ENCODE assay signal across 1 cellular context in genomic region chr6:106085984-106086832, GRCh38.
TF ChIP-seq lines count a peak whose summit lies in the region.

PRDM1 (plus strand) TSS chr6:106086336; CDS start chr6:106086554, 218 bp downstream.

TF ChIP-seq in K562, 482 proteins besides CTCF, POLR2A, EP300 and RAD21 (continued from another document and continues in another):
- TF ChIP-seq ZBTB26 (CRISPR knock-in tag; IDR thresholded peaks at IDR 0.05) (no peak), HIVEP1 (CRISPR knock-in tag; IDR thresholded peaks at IDR 0.05) (no peak), FOXA3 (CRISPR knock-in tag; conservative IDR thresholded peaks at IDR 0.05 in 1 of 2, IDR thresholded peaks at IDR 0.05 in 1 of 2) (0 out of 4 replicates have a peak, but pooled peaks of 1 of the 2 experiments have one; percentile 47), ETV5 (CRISPR knock-in tag; IDR thresholded peaks at IDR 0.05; ENCODE audit: low read depth) (peak; percentile 21; the same call in 1 of the 2 replicates), HMGN3 (IDR thresholded peaks at IDR 0.05; ENCODE audit: borderline replicate concordance, extremely low read depth, insufficient read length, low read depth, low read length) (peak; percentile 47), ZNF174 (CRISPR knock-in tag; IDR thresholded peaks at IDR 0.05) (no peak), RFX7 (CRISPR knock-in tag; IDR thresholded peaks at IDR 0.05) (no peak), FOXO4 (CRISPR knock-in tag; IDR thresholded peaks at IDR 0.05) (no peak), EGR1 (conservative IDR thresholded peaks at IDR 0.05) (no peak), ZFP30 (CRISPR knock-in tag; IDR thresholded peaks at IDR 0.05; ENCODE audit: borderline replicate concordance) (no peak), MXI1 (IDR thresholded peaks at IDR 0.05; ENCODE audit: low read depth, low read length) (no peak), BCLAF1 (IDR thresholded peaks at IDR 0.05; ENCODE audit: borderline replicate concordance in 1 of 2, control insufficient read depth in 1 of 2, low read depth in 2 of 2, low read length in 1 of 2) (peak in 1 of 2 experiments; percentile 10; a peak in 1 of 4 replicates), HNRNPK (IDR thresholded peaks at IDR 0.05; ENCODE audit: low read depth, low read length, poor library complexity, severe bottlenecking) (no peak), DNMT1 (IDR thresholded peaks at IDR 0.05) (no peak), HDAC8 (tag; IDR thresholded peaks at IDR 0.05) (no peak), MCM3 (IDR thresholded peaks at IDR 0.05) (no peak), HNRNPL (IDR thresholded peaks at IDR 0.05; ENCODE audit: low read depth, low read length) (no peak), LCOR (CRISPR knock-in tag; IDR thresholded peaks at IDR 0.05) (peak; percentile 53; the same call in 1 of the 2 replicates), GABPB2 (CRISPR knock-in tag; conservative IDR thresholded peaks at IDR 0.05) (no peak), THRB (CRISPR knock-in tag; conservative IDR thresholded peaks at IDR 0.05) (no peak), ZNF561 (CRISPR knock-in tag; conservative IDR thresholded peaks at IDR 0.05) (no peak), ZNF232 (CRISPR knock-in tag; IDR thresholded peaks at IDR 0.05) (no peak), NCOA1 (IDR thresholded peaks at IDR 0.05; ENCODE audit: low read depth) (no peak), TAL1 (IDR thresholded peaks at IDR 0.05) (no peak), KDM4B (IDR thresholded peaks at IDR 0.05; ENCODE audit: borderline replicate concordance in 2 of 2, low read depth in 1 of 2) (no peak), NFE2 (IDR thresholded peaks at IDR 0.05; ENCODE audit: low read depth) (no peak), KDM5B (IDR thresholded peaks at IDR 0.05; ENCODE audit: insufficient replicate concordance, low read depth, low read length) (no peak), MEF2D (tag; conservative IDR thresholded peaks at IDR 0.05; ENCODE audit: low read depth) (no peak), ZNF79 (CRISPR knock-in tag; IDR thresholded peaks at IDR 0.05; ENCODE audit: low read depth) (no peak)
- TF ChIP-seq, protein P1, sequence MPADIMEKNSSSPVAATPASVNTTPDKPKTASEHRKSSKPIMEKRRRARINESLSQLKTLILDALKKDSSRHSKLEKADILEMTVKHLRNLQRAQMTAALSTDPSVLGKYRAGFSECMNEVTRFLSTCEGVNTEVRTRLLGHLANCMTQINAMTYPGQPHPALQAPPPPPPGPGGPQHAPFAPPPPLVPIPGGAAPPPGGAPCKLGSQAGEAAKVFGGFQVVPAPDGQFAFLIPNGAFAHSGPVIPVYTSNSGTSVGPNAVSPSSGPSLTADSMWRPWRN (IDR thresholded peaks at IDR 0.05; ENCODE audit: low read depth) = no peak
- TF ChIP-seq, protein P2, sequence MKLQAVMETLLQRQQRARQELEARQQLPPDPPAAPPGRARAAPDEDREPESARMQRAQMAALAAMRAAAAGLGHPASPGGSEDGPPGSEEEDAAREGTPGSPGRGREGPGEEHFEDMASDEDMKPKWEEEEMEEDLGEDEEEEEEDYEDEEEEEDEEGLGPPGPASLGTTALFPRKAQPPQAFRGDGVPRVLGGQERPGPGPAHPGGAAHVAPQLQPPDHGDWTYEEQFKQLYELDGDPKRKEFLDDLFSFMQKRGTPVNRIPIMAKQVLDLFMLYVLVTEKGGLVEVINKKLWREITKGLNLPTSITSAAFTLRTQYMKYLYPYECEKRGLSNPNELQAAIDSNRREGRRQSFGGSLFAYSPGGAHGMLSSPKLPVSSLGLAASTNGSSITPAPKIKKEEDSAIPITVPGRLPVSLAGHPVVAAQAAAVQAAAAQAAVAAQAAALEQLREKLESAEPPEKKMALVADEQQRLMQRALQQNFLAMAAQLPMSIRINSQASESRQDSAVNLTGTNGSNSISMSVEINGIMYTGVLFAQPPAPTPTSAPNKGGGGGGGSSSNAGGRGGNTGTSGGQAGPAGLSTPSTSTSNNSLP (IDR thresholded peaks at IDR 0.05; ENCODE audit: borderline replicate concordance, low read depth, low read length) = no peak
- TF ChIP-seq, protein P3, sequence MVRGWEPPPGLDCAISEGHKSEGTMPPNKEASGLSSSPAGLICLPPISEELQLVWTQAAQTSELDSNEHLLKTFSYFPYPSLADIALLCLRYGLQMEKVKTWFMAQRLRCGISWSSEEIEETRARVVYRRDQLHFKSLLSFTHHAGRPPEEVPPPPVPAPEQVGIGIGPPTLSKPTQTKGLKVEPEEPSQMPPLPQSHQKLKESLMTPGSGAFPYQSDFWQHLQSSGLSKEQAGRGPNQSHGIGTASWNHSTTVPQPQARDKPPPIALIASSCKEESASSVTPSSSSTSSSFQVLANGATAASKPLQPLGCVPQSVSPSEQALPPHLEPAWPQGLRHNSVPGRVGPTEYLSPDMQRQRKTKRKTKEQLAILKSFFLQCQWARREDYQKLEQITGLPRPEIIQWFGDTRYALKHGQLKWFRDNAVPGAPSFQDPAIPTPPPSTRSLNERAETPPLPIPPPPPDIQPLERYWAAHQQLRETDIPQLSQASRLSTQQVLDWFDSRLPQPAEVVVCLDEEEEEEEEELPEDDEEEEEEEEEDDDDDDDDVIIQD (CRISPR knock-in tag; IDR thresholded peaks at IDR 0.05) = no peak
- TF ChIP-seq, protein P4, sequence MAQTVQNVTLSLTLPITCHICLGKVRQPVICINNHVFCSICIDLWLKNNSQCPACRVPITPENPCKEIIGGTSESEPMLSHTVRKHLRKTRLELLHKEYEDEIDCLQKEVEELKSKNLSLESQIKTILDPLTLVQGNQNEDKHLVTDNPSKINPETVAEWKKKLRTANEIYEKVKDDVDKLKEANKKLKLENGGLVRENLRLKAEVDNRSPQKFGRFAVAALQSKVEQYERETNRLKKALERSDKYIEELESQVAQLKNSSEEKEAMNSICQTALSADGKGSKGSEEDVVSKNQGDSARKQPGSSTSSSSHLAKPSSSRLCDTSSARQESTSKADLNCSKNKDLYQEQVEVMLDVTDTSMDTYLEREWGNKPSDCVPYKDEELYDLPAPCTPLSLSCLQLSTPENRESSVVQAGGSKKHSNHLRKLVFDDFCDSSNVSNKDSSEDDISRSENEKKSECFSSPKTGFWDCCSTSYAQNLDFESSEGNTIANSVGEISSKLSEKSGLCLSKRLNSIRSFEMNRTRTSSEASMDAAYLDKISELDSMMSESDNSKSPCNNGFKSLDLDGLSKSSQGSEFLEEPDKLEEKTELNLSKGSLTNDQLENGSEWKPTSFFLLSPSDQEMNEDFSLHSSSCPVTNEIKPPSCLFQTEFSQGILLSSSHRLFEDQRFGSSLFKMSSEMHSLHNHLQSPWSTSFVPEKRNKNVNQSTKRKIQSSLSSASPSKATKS (CRISPR knock-in tag; IDR thresholded peaks at IDR 0.05) = no peak
- TF ChIP-seq, protein P5, sequence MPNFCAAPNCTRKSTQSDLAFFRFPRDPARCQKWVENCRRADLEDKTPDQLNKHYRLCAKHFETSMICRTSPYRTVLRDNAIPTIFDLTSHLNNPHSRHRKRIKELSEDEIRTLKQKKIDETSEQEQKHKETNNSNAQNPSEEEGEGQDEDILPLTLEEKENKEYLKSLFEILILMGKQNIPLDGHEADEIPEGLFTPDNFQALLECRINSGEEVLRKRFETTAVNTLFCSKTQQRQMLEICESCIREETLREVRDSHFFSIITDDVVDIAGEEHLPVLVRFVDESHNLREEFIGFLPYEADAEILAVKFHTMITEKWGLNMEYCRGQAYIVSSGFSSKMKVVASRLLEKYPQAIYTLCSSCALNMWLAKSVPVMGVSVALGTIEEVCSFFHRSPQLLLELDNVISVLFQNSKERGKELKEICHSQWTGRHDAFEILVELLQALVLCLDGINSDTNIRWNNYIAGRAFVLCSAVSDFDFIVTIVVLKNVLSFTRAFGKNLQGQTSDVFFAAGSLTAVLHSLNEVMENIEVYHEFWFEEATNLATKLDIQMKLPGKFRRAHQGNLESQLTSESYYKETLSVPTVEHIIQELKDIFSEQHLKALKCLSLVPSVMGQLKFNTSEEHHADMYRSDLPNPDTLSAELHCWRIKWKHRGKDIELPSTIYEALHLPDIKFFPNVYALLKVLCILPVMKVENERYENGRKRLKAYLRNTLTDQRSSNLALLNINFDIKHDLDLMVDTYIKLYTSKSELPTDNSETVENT (CRISPR knock-in tag; IDR thresholded peaks at IDR 0.05) = no peak
